Comparison of ENCODE assay signal across 41 cellular contexts in the genomic region with DNA sequence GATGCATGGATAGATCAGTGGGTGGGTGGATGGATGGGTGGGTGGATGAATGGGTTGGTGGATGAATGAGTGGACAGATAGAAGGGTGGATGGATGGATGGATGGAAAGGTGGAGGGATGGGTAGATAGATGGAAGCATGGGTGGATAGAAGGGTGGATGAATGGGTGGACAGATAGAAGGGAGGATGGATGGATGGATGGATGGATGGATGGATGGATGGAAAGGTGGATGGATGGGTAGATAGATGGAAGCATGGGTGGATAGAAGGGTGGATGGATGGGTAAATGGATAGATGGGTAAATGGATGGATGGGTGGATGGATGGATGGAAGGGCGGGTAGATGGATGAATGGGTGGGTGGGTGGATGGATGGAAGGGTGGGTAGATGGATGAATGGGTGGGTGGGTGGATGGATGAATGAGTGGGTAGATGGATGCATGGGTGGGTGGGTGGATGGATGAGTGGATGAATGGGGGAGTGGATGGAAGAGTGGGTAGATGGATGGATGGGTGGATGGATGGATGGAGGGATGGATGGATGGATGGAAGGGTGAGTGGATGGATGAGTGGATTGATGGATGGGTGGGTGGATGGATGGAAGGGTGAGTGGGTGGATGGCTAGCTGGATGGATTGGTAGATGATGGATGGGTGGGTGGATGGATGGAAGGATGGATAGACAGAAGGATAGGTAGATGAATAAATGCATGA.
"Had no signal": no experiment of that assay in that cellular context is flagged by ENCODE, and none has a peak within 500 bp of the region (broad histone marks: within the 10 kb centered on the region; RNA-seq: fewer than 3 reads in every experiment).

No MANE protein-coding gene starts in this region.

- H3K4me3 Mint-ChIP-seq: activated naive CD4-positive, alpha-beta T cell treated with anti-CD3 and anti-CD28 coated beads for 36 hours; activated naive CD4-positive, alpha-beta T cell treated with anti-CD3 and anti-CD28 coated beads, Interleukin-2, amount 10 ng/mL, durations not matched to agents 7 days and 5 days; activated naive CD4-positive, alpha-beta T cell treated with anti-CD3 and anti-CD28 coated beads, Interleukin-2, amount 50 U/mL, for 24 hours; activated naive CD8-positive, alpha-beta T cell; activated naive CD8-positive, alpha-beta T cell treated with anti-CD3 and anti-CD28 coated beads for 36 hours; activated naive CD8-positive, alpha-beta T cell treated with anti-CD3 and anti-CD28 coated beads, Interleukin-2, amount 10 ng/mL, durations not matched to agents 7 days and 5 days; activated naive CD8-positive, alpha-beta T cell treated with anti-CD3 and anti-CD28 coated beads, Interleukin-2, amount 50 U/mL, for 24 hours; activated T-cell treated with anti-CD3 and anti-CD28 coated beads, Interleukin-2, amount 50 U/mL, for 24 hours; activated T-cell treated with anti-CD3 and anti-CD28 coated beads, Interleukin-2, amount 50 U/mL, for 4 hours; activated T-cell treated with anti-CD3 and anti-CD28 coated beads, Interleukin-2, amount 50 U/mL, for 72 hours; activated T-helper 1 cell treated with anti-CD3 and anti-CD28 coated beads, Interleukin-12 subunit alpha, Interleukin-12 subunit beta, Interleukin-2, Interleukin-4 antibody, amounts not matched to agents 30 ng/mL and 10 ng/mL and 1 ng/mL, durations not matched to agents 14 hours and 24 hours and 36 hours; activated T-helper 17 cell treated with anti-CD3 and anti-CD28 coated beads, Interleukin-2, amount 50 U/mL, for 72 hours; brain; central memory CD8-positive, alpha-beta T cell had no signal

- H3K36me3 Mint-ChIP-seq: activated naive CD4-positive, alpha-beta T cell treated with anti-CD3 and anti-CD28 coated beads, Interleukin-2, amount 10 ng/mL, durations not matched to agents 7 days and 5 days; activated naive CD4-positive, alpha-beta T cell treated with anti-CD3 and anti-CD28 coated beads, Interleukin-2, amount 50 U/mL, for 24 hours; activated naive CD4-positive, alpha-beta T cell treated with anti-CD3 and anti-CD28 coated beads, Interleukin-2, amount 50 U/mL, for 72 hours; activated naive CD8-positive, alpha-beta T cell; activated naive CD8-positive, alpha-beta T cell treated with anti-CD3 and anti-CD28 coated beads for 36 hours; activated naive CD8-positive, alpha-beta T cell treated with anti-CD3 and anti-CD28 coated beads, Interleukin-2, amount 10 ng/mL, durations not matched to agents 7 days and 5 days; brain had no signal

- H3K27me3 Mint-ChIP-seq: activated naive CD4-positive, alpha-beta T cell treated with anti-CD3 and anti-CD28 coated beads, Interleukin-2, amount 10 ng/mL, durations not matched to agents 7 days and 5 days; activated naive CD4-positive, alpha-beta T cell treated with anti-CD3 and anti-CD28 coated beads, Interleukin-2, amount 50 U/mL, for 24 hours; activated naive CD8-positive, alpha-beta T cell; activated naive CD8-positive, alpha-beta T cell treated with anti-CD3 and anti-CD28 coated beads for 36 hours; activated T-cell treated with anti-CD3 and anti-CD28 coated beads, Interleukin-2, amount 50 U/mL, for 24 hours had no signal

- H3K4me3 ChIP-seq: adrenal gland, ascending aorta, body of pancreas, breast epithelium, cardiac muscle cell had no signal

- ATAC-seq: activated naive CD4-positive, alpha-beta T cell treated with anti-CD3 and anti-CD28 coated beads, Interleukin-2, amount 50 U/mL, for 72 hours; activated naive CD8-positive, alpha-beta T cell treated with anti-CD3 and anti-CD28 coated beads, Interleukin-2, amount 50 U/mL, for 24 hours; activated T-cell treated with anti-CD3 and anti-CD28 coated beads, Interleukin-2, amount 50 U/mL, for 4 hours; activated T-cell treated with anti-CD3 and anti-CD28 coated beads, Interleukin-2, amount 50 U/mL, for 72 hours; activated T-helper 17 cell treated with anti-CD3 and anti-CD28 coated beads, Interleukin-2, amount 50 U/mL, for 72 hours; body of pancreas had no signal

- DNase-seq: activated effector memory CD4-positive, alpha-beta T cell treated with anti-CD3 and anti-CD28 coated beads, Interleukin-2, amount 50 U/mL, for 16 hours; activated effector memory CD4-positive, alpha-beta T cell treated with Interleukin-2 at 50 U/mL for 16 hours; activated gamma-delta T cell; activated gamma-delta T cell treated with Interleukin-2 at 50 U/mL for 16 hours; activated naive CD4-positive, alpha-beta T cell; activated naive CD4-positive, alpha-beta T cell treated with anti-CD3 and anti-CD28 coated beads for 36 hours; activated naive CD4-positive, alpha-beta T cell treated with anti-CD3 and anti-CD28 coated beads, Interleukin-2, amount 10 ng/mL, durations not matched to agents 7 days and 5 days; activated naive CD4-positive, alpha-beta T cell treated with anti-CD3 and anti-CD28 coated beads, Interleukin-2, amount 50 U/mL, for 16 hours; activated naive CD4-positive, alpha-beta T cell treated with Interleukin-2 at 50 U/mL for 16 hours; activated naive CD8-positive, alpha-beta T cell treated with anti-CD3 and anti-CD28 coated beads for 36 hours; activated naive CD8-positive, alpha-beta T cell treated with anti-CD3 and anti-CD28 coated beads, Interleukin-2, amount 10 ng/mL, durations not matched to agents 7 days and 5 days; activated naive CD8-positive, alpha-beta T cell treated with anti-CD3 and anti-CD28 coated beads, Interleukin-2, amount 50 U/mL, for 24 hours; activated T-cell treated with anti-CD3 and anti-CD28 coated beads for 4 hours; activated T-cell treated with anti-CD3 and anti-CD28 coated beads, Interleukin-2, amount 50 U/mL, for 1 hour; activated T-cell treated with anti-CD3 and anti-CD28 coated beads, Interleukin-2, amount 50 U/mL, for 24 hours; activated T-cell treated with anti-CD3 and anti-CD28 coated beads, Interleukin-2, amount 50 U/mL, for 4 hours; activated T-cell treated with anti-CD3 and anti-CD28 coated beads, Interleukin-2, amount 50 U/mL, for 48 hours; activated T-cell treated with anti-CD3 and anti-CD28 coated beads, Interleukin-2, amount 50 U/mL, for 72 hours; adrenal gland; amniotic stem cell; amygdala; anterior cingulate cortex; aorta; body of pancreas; brain microvascular endothelial cell; caudate nucleus; central memory CD4-positive, alpha-beta T cell; cerebellar nuclear complex had no signal

- H3K9me3 ChIP-seq: adrenal gland, ascending aorta, body of pancreas, breast epithelium had no signal

- H3K27ac ChIP-seq: adrenal gland, ascending aorta, body of pancreas, brain microvascular endothelial cell, breast epithelium, cardiac muscle cell had no signal

- H3K36me3 ChIP-seq: adrenal gland, ascending aorta, brain microvascular endothelial cell, breast epithelium, cardiac muscle cell had no signal

- H3K4me1 Mint-ChIP-seq: activated naive CD4-positive, alpha-beta T cell treated with anti-CD3 and anti-CD28 coated beads, Interleukin-2, amount 10 ng/mL, durations not matched to agents 7 days and 5 days; activated naive CD4-positive, alpha-beta T cell treated with anti-CD3 and anti-CD28 coated beads, Interleukin-2, amount 50 U/mL, for 24 hours; activated naive CD8-positive, alpha-beta T cell treated with anti-CD3 and anti-CD28 coated beads for 36 hours; activated naive CD8-positive, alpha-beta T cell treated with anti-CD3 and anti-CD28 coated beads, Interleukin-2, amount 10 ng/mL, durations not matched to agents 7 days and 5 days; activated naive CD8-positive, alpha-beta T cell treated with anti-CD3 and anti-CD28 coated beads, Interleukin-2, amount 50 U/mL, for 24 hours; brain; central memory CD8-positive, alpha-beta T cell had no signal

- H3K27ac Mint-ChIP-seq: activated naive CD4-positive, alpha-beta T cell treated with anti-CD3 and anti-CD28 coated beads for 36 hours; activated naive CD4-positive, alpha-beta T cell treated with anti-CD3 and anti-CD28 coated beads, Interleukin-2, amount 10 ng/mL, durations not matched to agents 7 days and 5 days; activated naive CD4-positive, alpha-beta T cell treated with anti-CD3 and anti-CD28 coated beads, Interleukin-2, amount 50 U/mL, for 24 hours; activated naive CD8-positive, alpha-beta T cell; activated naive CD8-positive, alpha-beta T cell treated with anti-CD3 and anti-CD28 coated beads for 36 hours; activated naive CD8-positive, alpha-beta T cell treated with anti-CD3 and anti-CD28 coated beads, Interleukin-2, amount 10 ng/mL, durations not matched to agents 7 days and 5 days; activated naive CD8-positive, alpha-beta T cell treated with anti-CD3 and anti-CD28 coated beads, Interleukin-2, amount 50 U/mL, for 24 hours; activated T-cell treated with anti-CD3 and anti-CD28 coated beads, Interleukin-2, amount 50 U/mL, for 24 hours; activated T-cell treated with anti-CD3 and anti-CD28 coated beads, Interleukin-2, amount 50 U/mL, for 72 hours; activated T-helper 1 cell treated with anti-CD3 and anti-CD28 coated beads, Interleukin-12 subunit alpha, Interleukin-12 subunit beta, Interleukin-2, Interleukin-4 antibody, amounts not matched to agents 30 ng/mL and 10 ng/mL and 1 ng/mL, durations not matched to agents 14 hours and 24 hours and 36 hours; activated T-helper 17 cell treated with anti-CD3 and anti-CD28 coated beads, Interleukin-2, amount 50 U/mL, for 72 hours; activated T-helper 2 cell treated with anti-CD3 and anti-CD28 coated beads, Interferon-gamma antibody, Interleukin-2, Interleukin-4, amounts not matched to agents 10 μg/mL and 5 μg/mL and 100 μg/mL, durations not matched to agents 14 hours and 24 hours and 36 hours; brain had no signal

- FAIRE-seq: astrocyte, bronchial epithelial cell had no signal

- H3K27me3 ChIP-seq: adrenal gland, ascending aorta, body of pancreas, breast epithelium, cardiac muscle cell had no signal

- H3K9me3 Mint-ChIP-seq: activated naive CD4-positive, alpha-beta T cell treated with anti-CD3 and anti-CD28 coated beads for 36 hours; activated naive CD4-positive, alpha-beta T cell treated with anti-CD3 and anti-CD28 coated beads, Interleukin-2, amount 10 ng/mL, durations not matched to agents 7 days and 5 days; activated naive CD4-positive, alpha-beta T cell treated with anti-CD3 and anti-CD28 coated beads, Interleukin-2, amount 50 U/mL, for 24 hours; activated naive CD4-positive, alpha-beta T cell treated with anti-CD3 and anti-CD28 coated beads, Interleukin-2, amount 50 U/mL, for 72 hours; activated naive CD8-positive, alpha-beta T cell treated with anti-CD3 and anti-CD28 coated beads for 36 hours; activated naive CD8-positive, alpha-beta T cell treated with anti-CD3 and anti-CD28 coated beads, Interleukin-2, amount 10 ng/mL, durations not matched to agents 7 days and 5 days; activated naive CD8-positive, alpha-beta T cell treated with anti-CD3 and anti-CD28 coated beads, Interleukin-2, amount 50 U/mL, for 24 hours; activated T-cell treated with anti-CD3 and anti-CD28 coated beads, Interleukin-2, amount 50 U/mL, for 24 hours; activated T-cell treated with anti-CD3 and anti-CD28 coated beads, Interleukin-2, amount 50 U/mL, for 4 hours; activated T-cell treated with anti-CD3 and anti-CD28 coated beads, Interleukin-2, amount 50 U/mL, for 72 hours; activated T-helper 1 cell treated with anti-CD3 and anti-CD28 coated beads, Interleukin-12 subunit alpha, Interleukin-12 subunit beta, Interleukin-2, Interleukin-4 antibody, amounts not matched to agents 30 ng/mL and 10 ng/mL and 1 ng/mL, durations not matched to agents 14 hours and 24 hours and 36 hours; activated T-helper 17 cell treated with anti-CD3 and anti-CD28 coated beads, Interleukin-2, amount 50 U/mL, for 72 hours; activated T-helper 2 cell treated with anti-CD3 and anti-CD28 coated beads, Interferon-gamma antibody, Interleukin-2, Interleukin-4, amounts not matched to agents 10 μg/mL and 5 μg/mL and 100 μg/mL, durations not matched to agents 14 hours and 24 hours and 36 hours; central memory CD8-positive, alpha-beta T cell had no signal

- H3K4me1 ChIP-seq: adrenal gland, ascending aorta, body of pancreas, breast epithelium had no signal
